Comparison of ENCODE assay signal across 8 cellular contexts in genomic region chr3:4350789-4351163, GRCh38. TPM values are rescaled to one million over a fixed set of nuclear protein-coding genes. Genes with fewer than 3 reads are reported as not detected.
DNase-seq lines count a peak whose midpoint lies in the region; ATAC-seq, FAIRE-seq and TF ChIP-seq lines count a peak whose summit lies in the region.

No MANE protein-coding gene starts in this region.

- peak overlapping the region; percentile 73 to 82 for H3K27ac ChIP-seq in uterus

- intact Hi-C loops in uterus (cut with DNase I; ENCODE audit: low total_unique reads) = loop anchor here (5.0 kb wide), 1 partner anchor 287 kb away; no protein-coding TSS in a partner anchor

- no peaks in the 10 kb centered on the region for H3K9me3 Mint-ChIP-seq in activated T-cell treated with anti-CD3 and anti-CD28 coated beads, Interleukin-2, amount 50 U/mL, for 4 hours

- H3K4me1 Mint-ChIP-seq in activated T-cell treated with anti-CD3 and anti-CD28 coated beads, Interleukin-2, amount 50 U/mL, for 4 hours (ENCODE audit: low read depth) = peaks cover 25% of the 10 kb centered on the region

- no peaks in the 10 kb centered on the region for H3K27me3 ChIP-seq in NT2/D1 (ENCODE audit: insufficient read depth, insufficient read length)
- no peaks in the 10 kb centered on the region for H3K27me3 ChIP-seq in uterus

- no peaks in the 10 kb centered on the region for H3K36me3 Mint-ChIP-seq in activated T-cell treated with anti-CD3 and anti-CD28 coated beads, Interleukin-2, amount 50 U/mL, for 4 hours (ENCODE audit: insufficient read depth)

- peak; percentile 47 for DNase-seq in D721Med (ENCODE audit: insufficient read length, low spot score)
- peak; percentile 23 for DNase-seq in NT2/D1 (ENCODE audit: low read depth, low spot score)
- peak; percentile 34 for DNase-seq in activated T-cell treated with anti-CD3 and anti-CD28 coated beads, Interleukin-2, amount 50 U/mL, for 4 hours
- peak; percentile 88 for DNase-seq in fibroblast of the aortic adventitia (ENCODE audit: low read depth)
- no peak for DNase-seq in omental fat pad (ENCODE audit: low spot score)
- peak; percentile 29 to 63 for DNase-seq in uterus

- FAIRE-seq in D721Med (lab: Jason Lieb, UNC) = no peak

- no peaks in the 10 kb centered on the region for H3K36me3 ChIP-seq in NT2/D1 (ENCODE audit: insufficient read depth, insufficient read length, low read length)
- H3K36me3 ChIP-seq in uterus = no peaks in the 10 kb centered on the region

- TF ChIP-seq CTCF in D721Med (IDR thresholded peaks at IDR 0.05; ENCODE audit: insufficient read depth, missing control alignments) (peak; percentile 84), fibroblast of the aortic adventitia (IDR thresholded peaks at IDR 0.05; ENCODE audit: insufficient read depth, low read length) (peak; percentile 65), omental fat pad (IDR thresholded peaks at IDR 0.05) (peak in 1 of 3 donors; percentile 50), uterus (IDR thresholded peaks at IDR 0.05) (peak; percentile 65 to 81 (median 68))

- H3K4me3 Mint-ChIP-seq in activated T-cell treated with anti-CD3 and anti-CD28 coated beads, Interleukin-2, amount 50 U/mL, for 4 hours = peak overlapping the region; percentile 62

- no peak overlapping the region for H3K9ac ChIP-seq in NT2/D1 (ENCODE audit: insufficient read length, low read depth)

- H3K4me3 ChIP-seq in NT2/D1 (ENCODE audit: insufficient read length, low read depth) (no peak overlapping the region), fibroblast of the aortic adventitia (ENCODE audit: low read depth, low read length) (peak overlapping the region; percentile 43), uterus (peak overlapping the region; percentile 18 to 23)

- H3K9me3 ChIP-seq in NT2/D1 (ENCODE audit: insufficient read depth, low read length) (no peaks in the 10 kb centered on the region), uterus (no peaks in the 10 kb centered on the region)

- TF ChIP-seq POLR2A in uterus (IDR thresholded peaks at IDR 0.05) = no peak

- H3K4me1 ChIP-seq in NT2/D1 (ENCODE audit: insufficient read depth, insufficient read length) (no peaks in the 10 kb centered on the region), uterus (no peaks in the 10 kb centered on the region)

- ATAC-seq in GM19467 (IDR thresholded peaks at IDR 0.05; ENCODE audit: unreplicated experiment) = peak; percentile 81
- ATAC-seq in HG03571 (IDR thresholded peaks at IDR 0.05; ENCODE audit: unreplicated experiment) = peak; percentile 84
- ATAC-seq in activated T-cell treated with anti-CD3 and anti-CD28 coated beads, Interleukin-2, amount 50 U/mL, for 4 hours = peak; percentile 38 to 44
- peak; percentile 95 for ATAC-seq in omental fat pad (ENCODE audit: low FRiP score)

- no peaks in the 10 kb centered on the region for H3K27me3 Mint-ChIP-seq in activated T-cell treated with anti-CD3 and anti-CD28 coated beads, Interleukin-2, amount 50 U/mL, for 4 hours (ENCODE audit: low read depth)

RNA-seq across cellular contexts. Expression of gene SETMAR, which starts 47.6 kb away (rescaled TPM):
- 10 to 100 TPM; 19.0 to 21.3 (median 19.9) TPM for total RNA-seq in activated T-cell treated with anti-CD3 and anti-CD28 coated beads, Interleukin-2, amount 50 U/mL, for 4 hours
- total RNA-seq in fibroblast of the aortic adventitia (ENCODE audit: low replicate concordance) = 12.6 and 25.4 TPM in 2 replicates
- total RNA-seq in omental fat pad = 10 to 100 TPM; 24.7 to 30.3 (median 28.4) TPM
- total RNA-seq in uterus = 10 to 100 TPM; 32.3 to 37.6 (median 36.2) TPM

Comparison
In these comparisons a context has a peak if more than half of its experiments do, and no peak if none do; other contexts are left out.
1. ATAC-seq: peak in every context shown above with its lines; median percentile 95 in omental fat pad; 84 in HG03571; 81 in GM19467; 41 in activated T-cell treated with anti-CD3 and anti-CD28 coated beads, Interleukin-2, amount 50 U/mL, for 4 hours.